Comparison of ENCODE assay signal across 27 cellular contexts in the genomic region with DNA sequence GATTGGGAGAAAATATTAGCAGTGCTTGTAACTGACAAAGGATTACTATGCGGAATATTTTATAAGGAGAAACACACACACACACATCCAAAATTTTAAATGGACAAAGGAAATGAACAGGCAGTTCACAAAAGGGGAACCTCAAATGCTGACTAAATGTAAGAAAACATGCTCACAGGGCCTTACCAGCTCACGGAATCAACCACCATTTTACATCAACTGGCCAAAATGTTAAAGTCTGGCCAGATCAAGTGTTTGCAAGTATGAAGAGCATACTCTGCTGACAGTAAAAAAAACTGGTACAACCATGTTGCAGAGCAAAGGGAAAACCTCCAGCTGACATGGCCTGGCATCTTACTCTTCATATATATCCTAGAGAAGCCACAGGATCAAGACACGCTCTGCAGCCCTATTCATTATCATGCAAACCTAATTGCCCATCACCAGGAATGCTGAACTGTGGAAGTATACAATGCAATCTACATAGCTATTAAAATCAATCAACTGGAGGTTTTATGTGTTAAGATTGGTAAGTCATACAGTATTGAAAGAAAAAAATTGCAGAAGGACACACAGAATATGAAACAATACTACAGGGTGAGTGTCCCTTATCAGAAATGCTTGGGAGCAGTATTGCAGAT.
A peak's percentile ranks its signal among the peaks of the same experiment; 100 is the strongest.
DNase-seq lines count a peak whose midpoint lies in the region; ATAC-seq and TF ChIP-seq lines count a peak whose summit lies in the region.
"Had no signal": no experiment of that assay in that cellular context is flagged by ENCODE, and none has a peak within 500 bp of the region (broad histone marks: within the 10 kb centered on the region; RNA-seq: fewer than 3 reads in every experiment).

No MANE protein-coding gene starts in this region.

- no peak overlapping the region for H3K27ac ChIP-seq in suprapubic skin
- H3K27ac ChIP-seq: dorsolateral prefrontal cortex, lower lobe of right lung, right lobe of liver, stomach, tibial nerve had no signal

- in situ Hi-C loops in GM13977 (cut with MboI; ENCODE audit: low pct_unique_long_range_greater_than_20kb, low sequenced_read_pairs, unreplicated experiment) = no loop called here
- in situ Hi-C loops in KBM-7 (cut with MboI; ENCODE audit: low pct_unique_long_range_greater_than_20kb, low sequenced_read_pairs) = no loop called here

- TF ChIP-seq POLR2A in suprapubic skin (IDR thresholded peaks at IDR 0.05) = no peak

- no peaks in the 10 kb centered on the region for H3K27me3 Mint-ChIP-seq in memory B cell
- H3K27me3 Mint-ChIP-seq: activated naive CD8-positive, alpha-beta T cell treated with anti-CD3 and anti-CD28 coated beads, Interleukin-2, amount 50 U/mL, for 24 hours; CD4-positive, CD25-positive, alpha-beta regulatory T cell had no signal

- H3K36me3 Mint-ChIP-seq in memory B cell = peaks cover 42% of the 10 kb centered on the region

- peak; percentile 52 for DNase-seq in GM13977 (ENCODE audit: low spot score)
- peak; percentile 53 for DNase-seq in GM20000 (ENCODE audit: low spot score)
- DNase-seq in KBM-7 = peak; percentile 20
- DNase-seq in memory B cell (ENCODE audit: low spot score in 2 of 2) = no peak
- DNase-seq in NCI-H1436 treated with DMSO at 0.1 percent for 48 hours (lab: John Stamatoyannopoulos, UW) = no peak
- DNase-seq in suprapubic skin (ENCODE audit: low spot score in 2 of 2) = no peak
- DNase-seq: activated CD4-positive, CD25-positive, alpha-beta regulatory T cell treated with anti-CD3 and anti-CD28 coated beads, Interleukin-2, amount 50 U/mL, for 72 hours; activated CD8-positive, alpha-beta T cell treated with anti-CD3 and anti-CD28 coated beads, Interleukin-2, amount 10 ng/mL, durations not matched to agents 7 days and 5 days; activated gamma-delta T cell; activated naive CD8-positive, alpha-beta T cell treated with anti-CD3 and anti-CD28 coated beads, Interleukin-2, amount 50 U/mL, for 24 hours; CD4-positive, CD25-positive, alpha-beta regulatory T cell; dorsolateral prefrontal cortex; GOT3; lower lobe of right lung; NCI-H1105 treated with DMSO at 0.1 percent for 48 hours; NCI-H2081 treated with DMSO at 0.1 percent for 48 hours; NCI-H345; PC-3; posterior cingulate gyrus; right lobe of liver; stimulated activated CD4-positive, alpha-beta T cell treated with anti-CD3 and anti-CD28 coated beads, Interleukin-12 subunit alpha, Interleukin-12 subunit beta, amount 100 ng/mL, for 4 hours; stomach; T-helper 9 cell had no signal

- H3K9me3 Mint-ChIP-seq in memory B cell = no peaks in the 10 kb centered on the region
- H3K9me3 Mint-ChIP-seq: activated naive CD8-positive, alpha-beta T cell treated with anti-CD3 and anti-CD28 coated beads, Interleukin-2, amount 50 U/mL, for 24 hours; CD4-positive, CD25-positive, alpha-beta regulatory T cell; neural crest cell had no signal

- no peaks in the 10 kb centered on the region for H3K4me1 ChIP-seq in suprapubic skin
- H3K4me1 ChIP-seq: lower lobe of right lung, right lobe of liver, tibial nerve had no signal

- H3K36me3 ChIP-seq in suprapubic skin = peaks cover 25% of the 10 kb centered on the region
- H3K36me3 ChIP-seq: right lobe of liver had no signal

- peaks cover 15% of the 10 kb centered on the region for H3K4me1 Mint-ChIP-seq in memory B cell
- H3K4me1 Mint-ChIP-seq: activated naive CD8-positive, alpha-beta T cell treated with anti-CD3 and anti-CD28 coated beads, Interleukin-2, amount 50 U/mL, for 24 hours; CD4-positive, CD25-positive, alpha-beta regulatory T cell; neural crest cell had no signal

- no peak overlapping the region for H3K4me3 ChIP-seq in suprapubic skin
- H3K4me3 ChIP-seq: dorsolateral prefrontal cortex, lower lobe of right lung, right lobe of liver, stomach, tibial nerve had no signal

- no peak for TF ChIP-seq CTCF in GM13977 (IDR thresholded peaks at IDR 0.05; ENCODE audit: extremely low read depth, insufficient read depth, missing control alignments)
- TF ChIP-seq CTCF in GM20000 (IDR thresholded peaks at IDR 0.05; ENCODE audit: extremely low read depth, missing control alignments) = no peak
- TF ChIP-seq CTCF in suprapubic skin (IDR thresholded peaks at IDR 0.05) = no peak

- 88% methylated on average over 3 of the region's 3 CpGs for WGBS in suprapubic skin

- ATAC-seq in memory B cell (ENCODE audit: low read depth) = peak; percentile 32
- ATAC-seq in GM21390 (IDR thresholded peaks at IDR 0.05; ENCODE audit: unreplicated experiment) = no peak
- ATAC-seq: activated CD8-positive, alpha-beta T cell treated with anti-CD3 and anti-CD28 coated beads, Interleukin-2, amount 10 ng/mL, durations not matched to agents 7 days and 5 days; activated naive CD8-positive, alpha-beta T cell treated with anti-CD3 and anti-CD28 coated beads, Interleukin-2, amount 50 U/mL, for 24 hours; lower lobe of right lung; PC-3; right lobe of liver; Right ventricle myocardium inferior had no signal

- no peak for TF ChIP-seq EP300 in suprapubic skin (IDR thresholded peaks at IDR 0.05)

- H3K27me3 ChIP-seq in suprapubic skin = no peaks in the 10 kb centered on the region
- H3K27me3 ChIP-seq: dorsolateral prefrontal cortex, right lobe of liver, stomach, tibial nerve had no signal

- H3K27ac Mint-ChIP-seq in memory B cell = no peak overlapping the region
- H3K27ac Mint-ChIP-seq: activated CD8-positive, alpha-beta T cell treated with anti-CD3 and anti-CD28 coated beads, Interleukin-2, amount 10 ng/mL, durations not matched to agents 7 days and 5 days; activated naive CD8-positive, alpha-beta T cell treated with anti-CD3 and anti-CD28 coated beads, Interleukin-2, amount 50 U/mL, for 24 hours; CD4-positive, CD25-positive, alpha-beta regulatory T cell had no signal

- H3K4me3 Mint-ChIP-seq in memory B cell = no peak overlapping the region
- H3K4me3 Mint-ChIP-seq: activated CD8-positive, alpha-beta T cell treated with anti-CD3 and anti-CD28 coated beads, Interleukin-2, amount 10 ng/mL, durations not matched to agents 7 days and 5 days; activated naive CD8-positive, alpha-beta T cell treated with anti-CD3 and anti-CD28 coated beads, Interleukin-2, amount 50 U/mL, for 24 hours; CD4-positive, CD25-positive, alpha-beta regulatory T cell; neural crest cell had no signal

- no peaks in the 10 kb centered on the region for H3K9me3 ChIP-seq in suprapubic skin
- H3K9me3 ChIP-seq: lower lobe of right lung, right lobe of liver, stomach, tibial nerve had no signal

Comparison
In these comparisons a context has a peak if more than half of its experiments do, and no peak if none do; other contexts are left out.
1. DNase-seq: peak in GM13977 (single experiment), GM20000 (single experiment) and KBM-7 (single experiment); none in memory B cell (0 of 2), NCI-H1436 treated with DMSO at 0.1 percent for 48 hours (single experiment) and suprapubic skin (0 of 2).